8 cellular contexts compared by ENCODE assay signal in genomic region chr7:93231799-93232672, GRCh38. TPM values are rescaled to one million over a fixed set of nuclear protein-coding genes. Genes with fewer than 3 reads are reported as not detected.
DNase-seq lines count a peak whose midpoint lies in the region; ATAC-seq and TF ChIP-seq lines count a peak whose summit lies in the region.

Gene VPS50, plus strand, starts transcription at chr7:93232366. Its CDS starts 102 bp downstream, at chr7:93232468.

- H3K27ac ChIP-seq in esophagus (ENCODE audit: low read depth in 2 of 2, low read length in 1 of 2): peak within 1 kb of the TSS; percentile 69 to 99

- peak; percentile 100 for ATAC-seq in GM21717 (IDR thresholded peaks at IDR 0.05; ENCODE audit: unreplicated experiment)

- in situ Hi-C loops in KBM-7 (cut with MboI; ENCODE audit: low pct_unique_long_range_greater_than_20kb, low sequenced_read_pairs): no loop called here

- peak within 1 kb of the TSS; percentile 95 for H3K9ac ChIP-seq in mucosa of stomach (ENCODE audit: low read length)

- H3K36me3 ChIP-seq in esophagus (ENCODE audit: control insufficient read depth in 2 of 2, insufficient read depth in 2 of 2, low read length in 1 of 2) (no peaks in the 10 kb centered on the region), mucosa of stomach (ENCODE audit: control insufficient read depth, insufficient read depth, low read length) (no peaks in the 10 kb centered on the region)

- H3K27me3 Mint-ChIP-seq in activated T-cell treated with anti-CD3 and anti-CD28 coated beads, Interleukin-2, amount 50 U/mL, for 24 hours: no peaks in the 10 kb centered on the region

- H3K36me3 Mint-ChIP-seq in activated T-cell treated with anti-CD3 and anti-CD28 coated beads, Interleukin-2, amount 50 U/mL, for 24 hours (ENCODE audit: low read depth): peaks cover 10% of the 10 kb centered on the region

- no peaks in the 10 kb centered on the region for H3K4me1 ChIP-seq in esophagus (ENCODE audit: control insufficient read depth in 2 of 2, insufficient read depth in 2 of 2, low read length in 1 of 2)
- H3K4me1 ChIP-seq in mucosa of stomach (ENCODE audit: control insufficient read depth, insufficient read depth, low read length): peaks cover 4% of the 10 kb centered on the region

- no peaks in the 10 kb centered on the region for H3K9me3 Mint-ChIP-seq in activated T-cell treated with anti-CD3 and anti-CD28 coated beads, Interleukin-2, amount 50 U/mL, for 24 hours

- peaks cover 26% of the 10 kb centered on the region for H3K4me1 Mint-ChIP-seq in activated T-cell treated with anti-CD3 and anti-CD28 coated beads, Interleukin-2, amount 50 U/mL, for 24 hours (ENCODE audit: low read depth)

- H3K27me3 ChIP-seq in esophagus (ENCODE audit: control insufficient read depth in 1 of 2, insufficient read depth in 2 of 2, low read length in 2 of 2) (no peaks in the 10 kb centered on the region), mucosa of stomach (ENCODE audit: control insufficient read depth, insufficient read depth, low read length) (no peaks in the 10 kb centered on the region)

- H3K27ac Mint-ChIP-seq in activated T-cell treated with anti-CD3 and anti-CD28 coated beads, Interleukin-2, amount 50 U/mL, for 24 hours: peak within 1 kb of the TSS; percentile 95

- 0% methylated on average over 40 of the region's 40 CpGs for WGBS in esophagus, 2 donors

- H3K4me3 Mint-ChIP-seq in activated T-cell treated with anti-CD3 and anti-CD28 coated beads, Interleukin-2, amount 50 U/mL, for 24 hours: peak within 1 kb of the TSS; percentile 99

- H3K9me3 ChIP-seq in esophagus (ENCODE audit: control insufficient read depth in 2 of 2, insufficient read depth in 1 of 2, low read depth in 1 of 2, low read length in 1 of 2): no peaks in the 10 kb centered on the region
- no peaks in the 10 kb centered on the region for H3K9me3 ChIP-seq in mucosa of stomach (ENCODE audit: control insufficient read depth, low read length)

- peak within 1 kb of the TSS; percentile 72 to 99 for H3K4me3 ChIP-seq in esophagus (ENCODE audit: low read depth in 1 of 2, low read length in 2 of 2)
- H3K4me3 ChIP-seq in mucosa of stomach (ENCODE audit: low read length): peak within 1 kb of the TSS; percentile 100

- DNase-seq in DMS153 (lab: John Stamatoyannopoulos, UW) (peak; percentile 97), KBM-7 (peak; percentile 97)
- peak; percentile 88 for DNase-seq in activated T-cell treated with anti-CD3 and anti-CD28 coated beads, Interleukin-2, amount 50 U/mL, for 24 hours
- peak; percentile 75 to 80 for DNase-seq in stimulated activated CD8-positive, alpha-beta memory T cell treated with anti-CD3 and anti-CD28 coated beads, Interleukin-7, amount 100 ng/mL, for 1 hour (ENCODE audit: low read depth in 2 of 2)

TF ChIP-seq in PFSK-1, 5 proteins besides CTCF, POLR2A, EP300 and RAD21:
- TF ChIP-seq REST (IDR thresholded peaks at IDR 0.05; ENCODE audit: insufficient read depth in 1 of 2, low read depth in 2 of 2, low read length in 2 of 2): no peak
- peak; percentile 78; the same call in 1 of the 2 replicates for TF ChIP-seq POLR2AphosphoS5 (IDR thresholded peaks at IDR 0.05; ENCODE audit: low read depth, low read length)
- peak; percentile 89; the same call in 1 of the 2 replicates for TF ChIP-seq SIN3A (IDR thresholded peaks at IDR 0.05; ENCODE audit: borderline replicate concordance, insufficient read depth, low read length)
- TF ChIP-seq FOXP2 (optimal IDR thresholded peaks at IDR 0.05; ENCODE audit: borderline replicate concordance, extremely low read depth, extremely low read length, insufficient read depth): peak; percentile 7
- 0 out of 2 replicates have a peak, but pooled peaks have one; percentile 37 for TF ChIP-seq TAF1 (IDR thresholded peaks at IDR 0.05; ENCODE audit: borderline replicate concordance, insufficient read depth, low read length)

RNA-seq across cellular contexts. Expression of gene VPS50, which starts in this region (rescaled TPM):
- polyA plus RNA-seq in PFSK-1 (2012; ENCODE audit: insufficient read length, low read depth): 4.4 TPM
- polyA plus RNA-seq in esophagus: 1 to 10 TPM; 4.9 to 7.0 TPM

Comparison
In these comparisons a context has a peak if more than half of its experiments do, and no peak if none do; other contexts are left out.
1. Peak in every context shown above with its lines: DNase-seq, ATAC-seq, H3K4me3 ChIP-seq and H3K27ac ChIP-seq.